In genomic region chr10:133528845-133529575, GRCh38 we compare ENCODE assay signal across 8 cellular contexts. TPM values are rescaled to one million over a fixed set of nuclear protein-coding genes. Genes with fewer than 3 reads are reported as not detected.
A peak's percentile ranks its signal among the peaks of the same experiment; 100 is the strongest.
DNase-seq lines count a peak whose midpoint lies in the region; ATAC-seq and TF ChIP-seq lines count a peak whose summit lies in the region.

No MANE protein-coding gene starts in this region.

- H4K20me1 ChIP-seq in IMR-90 (ENCODE audit: insufficient read depth, low read length) = no peaks in the 10 kb centered on the region

- no peak overlapping the region for H3K27ac Mint-ChIP-seq in CD14-positive monocyte
- H3K27ac Mint-ChIP-seq in memory B cell = no peak overlapping the region

- POLR2A ChIA-PET in IMR-90 (lab: Charles Lee; ENCODE audit: unreplicated experiment) = no interaction called here

- WGBS in IMR-90 (ENCODE audit: extremely low coverage in 2 of 2, insufficient read length in 1 of 2), 2 experiments = 0% methylated on average over 1 of the region's 37 CpGs; no CpG with 5 or more reads in 1 of the 2 experiments
- WGBS in adrenal gland, 4 donors = 2 to 20% (median 6%) methylated on average over 19 to 37 of the region's 37 CpGs

- H2BK15ac ChIP-seq in IMR-90 (ENCODE audit: low read depth, low read length) = no peak overlapping the region

- H3K4me2 ChIP-seq in IMR-90 (ENCODE audit: low read depth, low read length) = peak overlapping the region; percentile 75

- H3K4me1 Mint-ChIP-seq in CD14-positive monocyte (peaks cover 25% of the 10 kb centered on the region), memory B cell (peaks cover 11% of the 10 kb centered on the region)

- no peak overlapping the region for H2AK5ac ChIP-seq in IMR-90 (ENCODE audit: low read depth, low read length)

- peak overlapping the region; percentile 48 to 87 for H3K4me3 Mint-ChIP-seq in CD14-positive monocyte
- H3K4me3 Mint-ChIP-seq in memory B cell = peak overlapping the region; percentile 52

- TF ChIP-seq POLR2A in IMR-90 (IDR thresholded peaks at IDR 0.05; ENCODE audit: low read depth, low read length) (no peak), adrenal gland (IDR thresholded peaks at IDR 0.05) (no peak)

- no peak overlapping the region for H2AK9ac ChIP-seq in IMR-90 (replicated peaks; ENCODE audit: low read depth, low read length, poor library complexity)

- no peak overlapping the region for H3K18ac ChIP-seq in IMR-90 (ENCODE audit: low read depth, low read length)

- peak; percentile 76 for ATAC-seq in IMR-90 (ENCODE audit: low read depth)
- no peak for ATAC-seq in memory B cell (ENCODE audit: low read depth)

- H3K9me3 ChIP-seq in IMR-90 (ENCODE audit: control insufficient read depth, insufficient read depth, low read length) = no peaks in the 10 kb centered on the region; the same call in 1 of the 2 replicates
- H3K9me3 ChIP-seq in adrenal gland (replicated peaks in 1 of 3) = peaks cover 0 to 3% (median 0%) of the 10 kb centered on the region in 3 donors

- no peak overlapping the region for H3K9ac ChIP-seq in IMR-90 (ENCODE audit: low read depth, low read length)

- H3K27me3 Mint-ChIP-seq in CD14-positive monocyte (ENCODE audit: low read depth in 3 of 3) (peaks cover 56 to 74% (median 68%) of the 10 kb centered on the region in 3 donors), memory B cell (peaks cover 36% of the 10 kb centered on the region)

- H4K8ac ChIP-seq in IMR-90 (ENCODE audit: low read depth in 2 of 2, low read length in 2 of 2) = no peak overlapping the region

- CTCF ChIA-PET in IMR-90 (lab: Yijun Ruan, JAX) = no interaction called here

- TF ChIP-seq CTCF in CD14-positive monocyte (IDR thresholded peaks at IDR 0.05) (no peak), IMR-90 (conservative IDR thresholded peaks at IDR 0.05; ENCODE audit: low read depth, low read length) (no peak), adrenal gland (IDR thresholded peaks at IDR 0.05) (no peak)

- peak overlapping the region; percentile 52 for H2AFZ ChIP-seq in IMR-90 (replicated peaks; ENCODE audit: low read length, poor library complexity)

- no peaks in the 10 kb centered on the region for H3K79me1 ChIP-seq in IMR-90 (ENCODE audit: low read depth in 1 of 2, low read length in 2 of 2)

- H4K91ac ChIP-seq in IMR-90 (ENCODE audit: insufficient read depth, low read depth, low read length) = no peak overlapping the region

- H3K27me3 ChIP-seq in IMR-90 (ENCODE audit: control insufficient read depth, insufficient read depth, low read length) (peaks cover 39% of the 10 kb centered on the region), adrenal gland (peaks cover 65% of the 10 kb centered on the region)

- H2BK20ac ChIP-seq in IMR-90 (ENCODE audit: low read depth, low read length) = no peak overlapping the region

- peaks cover 0 to 19% (median 9%) of the 10 kb centered on the region in 7 donors for H3K9me3 Mint-ChIP-seq in CD14-positive monocyte
- no peaks in the 10 kb centered on the region for H3K9me3 Mint-ChIP-seq in memory B cell

- dilution Hi-C loops in IMR-90 (cut with HindIII; ENCODE audit: low sequenced_read_pairs, unreplicated experiment) = no loop called here

- intact Hi-C loops in CD14-positive monocyte (cut with micrococcal nuclease) = loop anchor here in 1 of 2 donors (10.0 kb wide), 1 partner anchor 204 kb away; no protein-coding TSS in a partner anchor
- intact Hi-C loops in IMR-90 (cut with micrococcal nuclease) = loop anchor here (10.0 kb wide), 1 partner anchor 204 kb away; no protein-coding TSS in a partner anchor
- intact Hi-C loops in adrenal gland (cut with DNase I) = no loop called here

- H3K36me3 ChIP-seq in IMR-90 (ENCODE audit: control insufficient read depth, insufficient read depth, low read length) = no peaks in the 10 kb centered on the region
- H3K36me3 ChIP-seq in adrenal gland (replicated peaks in 1 of 2) = no peaks in the 10 kb centered on the region

- no TSS peak for BruUV-seq in IMR-90 (replicated peaks; lab: Mats Ljungman, UMichigan)

- H3K36me3 Mint-ChIP-seq in CD14-positive monocyte = peaks cover 0 to 2% of the 10 kb centered on the region in 2 donors
- no peaks in the 10 kb centered on the region for H3K36me3 Mint-ChIP-seq in memory B cell

- no peak overlapping the region for H3K23ac ChIP-seq in IMR-90 (ENCODE audit: low read depth, low read length)

- no peaks in the 10 kb centered on the region for H3K9me1 ChIP-seq in IMR-90 (ENCODE audit: insufficient read depth, low read length)

- H3K4me1 ChIP-seq in IMR-90 (ENCODE audit: control insufficient read depth, insufficient read depth, low read length) (no peaks in the 10 kb centered on the region), adrenal gland (replicated peaks in 1 of 2) (no peaks in the 10 kb centered on the region)

- H3K27ac ChIP-seq in IMR-90 (ENCODE audit: insufficient read depth, low read length) (no peak overlapping the region), adrenal gland (no peak overlapping the region)

- H4K5ac ChIP-seq in IMR-90 (ENCODE audit: low read depth, low read length) = no peak overlapping the region

- no peak overlapping the region for H3K14ac ChIP-seq in IMR-90 (replicated peaks; ENCODE audit: low read depth, low read length)

- TF ChIP-seq RAD21 in IMR-90 (IDR thresholded peaks at IDR 0.05; ENCODE audit: low read length) = no peak

- H3K4me3 ChIP-seq in IMR-90 (ENCODE audit: insufficient read depth, low read depth, low read length) (0 out of 2 replicates have a peak overlapping the region, but pooled peaks have one; percentile 4), adrenal gland (peak overlapping the region in 1 of 4 donors; percentile 13)

- no peak overlapping the region for H3K4ac ChIP-seq in IMR-90 (ENCODE audit: low read depth, low read length)

- DNase-seq in CD14-positive monocyte (ENCODE audit: low spot score) (no peak), IMR-90 (peak; percentile 6), astrocyte of the hippocampus (ENCODE audit: low read depth, low spot score) (peak; percentile 14), memory B cell (ENCODE audit: low spot score in 2 of 2) (no peak), ACHN (no peak), adrenal gland (no peak), SKM-1 treated with dmso at 0.1 percent for 144 hours (lab: John Stamatoyannopoulos, UW; ENCODE audit: unreplicated experiment) (no peak), iPS-NIHi11 (ENCODE audit: low spot score) (no peak)

- no peak overlapping the region for H3K56ac ChIP-seq in IMR-90 (ENCODE audit: extremely low read depth, insufficient read depth, low read length)

- no peak overlapping the region for H2BK5ac ChIP-seq in IMR-90 (ENCODE audit: low read depth, low read length, poor library complexity, severe bottlenecking)

- in situ Hi-C loops in IMR-90 (cut with MboI; ENCODE audit: low sequenced_read_pairs) = no loop called here
- in situ Hi-C loops in ACHN (cut with HindIII; ENCODE audit: low pct_ligation_motif_present, low pct_unique_long_range_greater_than_20kb, low sequenced_read_pairs) = no loop called here

- H2BK120ac ChIP-seq in IMR-90 (ENCODE audit: low read depth, low read length) = no peak overlapping the region

TF ChIP-seq in IMR-90, 13 proteins besides CTCF, POLR2A, EP300 and RAD21:
- no peak for TF ChIP-seq CHD1 (IDR thresholded peaks at IDR 0.05; ENCODE audit: low read depth, low read length)
- no peak for TF ChIP-seq MXI1 (IDR thresholded peaks at IDR 0.05; ENCODE audit: borderline replicate concordance, low read depth, low read length)
- TF ChIP-seq NFE2L2 (IDR thresholded peaks at IDR 0.05; ENCODE audit: low read depth, low read length) = no peak
- TF ChIP-seq SMC3 (IDR thresholded peaks at IDR 0.05; ENCODE audit: low read depth, low read length) = no peak
- TF ChIP-seq BHLHE40 (IDR thresholded peaks at IDR 0.05; ENCODE audit: low read depth, low read length) = no peak
- TF ChIP-seq FOS (IDR thresholded peaks at IDR 0.05; ENCODE audit: low read depth, low read length) = no peak
- no peak for TF ChIP-seq MAFK (IDR thresholded peaks at IDR 0.05; ENCODE audit: low read depth, low read length)
- TF ChIP-seq RFX5 (IDR thresholded peaks at IDR 0.05; ENCODE audit: low read depth, low read length) = no peak
- no peak for TF ChIP-seq ELK1 (IDR thresholded peaks at IDR 0.05; ENCODE audit: borderline replicate concordance, low read depth, low read length)
- TF ChIP-seq, protein P1, sequence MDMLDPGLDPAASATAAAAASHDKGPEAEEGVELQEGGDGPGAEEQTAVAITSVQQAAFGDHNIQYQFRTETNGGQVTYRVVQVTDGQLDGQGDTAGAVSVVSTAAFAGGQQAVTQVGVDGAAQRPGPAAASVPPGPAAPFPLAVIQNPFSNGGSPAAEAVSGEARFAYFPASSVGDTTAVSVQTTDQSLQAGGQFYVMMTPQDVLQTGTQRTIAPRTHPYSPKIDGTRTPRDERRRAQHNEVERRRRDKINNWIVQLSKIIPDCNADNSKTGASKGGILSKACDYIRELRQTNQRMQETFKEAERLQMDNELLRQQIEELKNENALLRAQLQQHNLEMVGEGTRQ (IDR thresholded peaks at IDR 0.05; ENCODE audit: low read depth, low read length) = no peak
- no peak for TF ChIP-seq MAZ (IDR thresholded peaks at IDR 0.05; ENCODE audit: borderline replicate concordance, low read depth, low read length)
- TF ChIP-seq CEBPB (IDR thresholded peaks at IDR 0.05; ENCODE audit: low read depth, low read length) = no peak
- no peak for TF ChIP-seq RCOR1 (IDR thresholded peaks at IDR 0.05; ENCODE audit: insufficient replicate concordance, low read length)

RNA-seq across cellular contexts. Expression of gene CYP2E1, which starts 1.8 kb away (rescaled TPM):
- polyA plus RNA-seq in CD14-positive monocyte (not detected), IMR-90 (2012; rRNA removed) (1.1 and 1.7 TPM in 2 replicates), adrenal gland (1 to 10 TPM; 3.6 to 8.1 (median 4.0) TPM)
- total RNA-seq in IMR-90 (2012; rRNA removed) (0.36 and 0.56 TPM in 2 replicates), adrenal gland (1 to 10 TPM in 5 of 8 donors, under 1 TPM in 2, not detected in 1; 0.17 to 4.2 (median 1.2) TPM)
- polyA plus RNA-seq in IMR-90 (2012; cell fraction: cytosol; rRNA removed) = 0.43 and 1.5 TPM in 2 replicates
- 6.8 and 14.7 TPM in 2 replicates for polyA plus RNA-seq in IMR-90 (2012; cell fraction: nucleus; rRNA removed; ENCODE audit: low replicate concordance)

RNA-seq across cellular contexts. Expression of gene SYCE1, which starts 36.4 kb away (rescaled TPM):
- not detected for polyA plus RNA-seq in CD14-positive monocyte
- total RNA-seq in IMR-90 (2012; rRNA removed) = not detected in 2 replicates
- not detected in 2 replicates for polyA plus RNA-seq in IMR-90 (2012; rRNA removed)
- polyA plus RNA-seq in IMR-90 (2012; cell fraction: cytosol; rRNA removed) = not detected in 2 replicates
- polyA plus RNA-seq in IMR-90 (2012; cell fraction: nucleus; rRNA removed; ENCODE audit: low replicate concordance) = not detected in 2 replicates
- 1 to 10 TPM in 5 of 8 donors, under 1 TPM in 1, not detected in 2; 0.52 to 6.2 (median 1.3) TPM for total RNA-seq in adrenal gland
- polyA plus RNA-seq in adrenal gland = 1 to 10 TPM in 2 of 3 donors, under 1 TPM in 1; 0.92 to 9.2 (median 3.5) TPM

Comparison
In these comparisons a context has a peak if more than half of its experiments do, and no peak if none do; other contexts are left out.
1. DNase-seq: peak in IMR-90 (single experiment) and astrocyte of the hippocampus (single experiment); none in CD14-positive monocyte (single experiment), memory B cell (0 of 2), ACHN (single experiment), adrenal gland (0 of 7), SKM-1 treated with dmso at 0.1 percent for 144 hours (single experiment) and iPS-NIHi11 (single experiment).